In the genomic region with DNA sequence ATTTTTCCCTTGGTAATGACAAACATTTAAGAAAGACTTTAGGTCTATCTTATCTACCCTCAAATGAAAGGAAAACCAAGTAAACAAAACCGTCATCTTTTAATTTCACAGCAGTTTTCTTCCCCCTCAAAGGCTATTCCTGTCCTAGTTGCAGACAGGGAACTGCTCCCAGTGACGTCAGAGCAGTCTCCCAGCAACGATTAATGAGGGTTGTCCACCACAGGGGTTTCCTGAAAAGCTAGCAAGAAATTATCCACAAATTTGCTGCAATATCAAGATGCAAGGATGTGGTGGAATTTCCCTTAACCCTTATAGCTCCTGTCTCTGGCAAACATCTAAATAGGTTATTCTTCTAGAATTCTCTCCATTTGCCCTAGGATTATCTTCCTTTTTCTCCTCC, we compare ENCODE assay signal across 10 cellular contexts.
DNase-seq lines count a peak whose midpoint lies in the region; ATAC-seq and TF ChIP-seq lines count a peak whose summit lies in the region.
"Had no signal": no experiment of that assay in that cellular context is flagged by ENCODE, and none has a peak within 500 bp of the region (broad histone marks: within the 10 kb centered on the region; RNA-seq: fewer than 3 reads in every experiment).

No MANE protein-coding gene starts in this region.

- no peaks in the 10 kb centered on the region for H3K79me2 ChIP-seq in mesendoderm (ENCODE audit: control insufficient read depth, insufficient read depth, low read length)

- CTCF ChIA-PET in CD4-positive, alpha-beta T cell (lab: Charles Lee), result no interaction called here

- intact Hi-C loops in dendritic cell treated with granulocyte-macrophage colony-stimulating factor and Interleukin-4, amounts not matched to agents 40 ng/mL and 50 ng/mL, for 4 days (cut with micrococcal nuclease), result no loop called here
- intact Hi-C loops in CD4-positive, alpha-beta T cell (cut with DNase I, micrococcal nuclease), result no loop called here

- H3K9ac ChIP-seq in mesendoderm (ENCODE audit: low read length), result no peak overlapping the region

- H2BK5ac ChIP-seq in mesendoderm (ENCODE audit: low read length), result no peak overlapping the region

- no peak overlapping the region for H3K4ac ChIP-seq in mesendoderm (ENCODE audit: low read depth, low read length)

- H3K23ac ChIP-seq in mesendoderm (ENCODE audit: low read length), result no peak overlapping the region

- H2BK15ac ChIP-seq in mesendoderm (replicated peaks; ENCODE audit: low read depth), result no peak overlapping the region

- no peak overlapping the region for H2BK120ac ChIP-seq in mesendoderm (ENCODE audit: low read depth, low read length)

- POLR2A ChIA-PET in CD4-positive, alpha-beta T cell (lab: Charles Lee), result no interaction called here

- H4K5ac ChIP-seq in mesendoderm (ENCODE audit: low read length), result no peak overlapping the region

- H2AK5ac ChIP-seq in mesendoderm (ENCODE audit: low read length), result no peak overlapping the region

- WGBS in mesendoderm (ENCODE audit: extremely low coverage, insufficient coverage, low lambda C conversion rate), result no CpG with 5 or more reads among the region's 3 CpGs

- H3K4me1 ChIP-seq in mesendoderm (ENCODE audit: control insufficient read depth, low read depth, low read length), result no peaks in the 10 kb centered on the region

- in situ Hi-C loops in GM13976 (cut with MboI; ENCODE audit: low sequenced_read_pairs, unreplicated experiment), result no loop called here

- H3K9me3 Mint-ChIP-seq in activated naive CD8-positive, alpha-beta T cell (ENCODE audit: low read depth), result no peaks in the 10 kb centered on the region
- peaks cover 4% of the 10 kb centered on the region for H3K9me3 Mint-ChIP-seq in activated naive CD8-positive, alpha-beta T cell treated with anti-CD3 and anti-CD28 coated beads, Interleukin-2, amount 50 U/mL, for 24 hours
- H3K9me3 Mint-ChIP-seq in dendritic cell treated with granulocyte-macrophage colony-stimulating factor and Interleukin-4, amounts not matched to agents 40 ng/mL and 50 ng/mL, for 4 days, result no peaks in the 10 kb centered on the region
- no peaks in the 10 kb centered on the region for H3K9me3 Mint-ChIP-seq in CD4-positive, alpha-beta T cell

- no peak overlapping the region for H3K56ac ChIP-seq in mesendoderm (ENCODE audit: low read length)

- H3K4me2 ChIP-seq in mesendoderm (ENCODE audit: low read length), result no peak overlapping the region

- no peak for ATAC-seq in activated naive CD8-positive, alpha-beta T cell treated with anti-CD3 and anti-CD28 coated beads, Interleukin-2, amount 50 U/mL, for 24 hours
- no peak for ATAC-seq in CD4-positive, alpha-beta T cell (ENCODE audit: poor library complexity)
- ATAC-seq in HG03159 (IDR thresholded peaks at IDR 0.05; ENCODE audit: unreplicated experiment), result no peak

- TF ChIP-seq CTCF in GM13976 (IDR thresholded peaks at IDR 0.05; ENCODE audit: borderline replicate concordance, control extremely low read depth, extremely low read depth, insufficient read depth, missing control alignments), result no peak
- no peak for TF ChIP-seq CTCF in CD4-positive, alpha-beta T cell (IDR thresholded peaks at IDR 0.05)

- no peak overlapping the region for H3K4me3 Mint-ChIP-seq in activated naive CD8-positive, alpha-beta T cell
- H3K4me3 Mint-ChIP-seq in activated naive CD8-positive, alpha-beta T cell treated with anti-CD3 and anti-CD28 coated beads, Interleukin-2, amount 50 U/mL, for 24 hours, result no peak overlapping the region
- H3K4me3 Mint-ChIP-seq in dendritic cell treated with granulocyte-macrophage colony-stimulating factor and Interleukin-4, amounts not matched to agents 40 ng/mL and 50 ng/mL, for 4 days, result peak overlapping the region; percentile 56
- H3K4me3 Mint-ChIP-seq in CD4-positive, alpha-beta T cell, result no peak overlapping the region

- H3K36me3 ChIP-seq in mesendoderm (ENCODE audit: control insufficient read depth, insufficient read depth, low read length), result no peaks in the 10 kb centered on the region

- H3K27me3 Mint-ChIP-seq in activated naive CD8-positive, alpha-beta T cell, result no peaks in the 10 kb centered on the region
- no peaks in the 10 kb centered on the region for H3K27me3 Mint-ChIP-seq in activated naive CD8-positive, alpha-beta T cell treated with anti-CD3 and anti-CD28 coated beads, Interleukin-2, amount 50 U/mL, for 24 hours
- H3K27me3 Mint-ChIP-seq in dendritic cell treated with granulocyte-macrophage colony-stimulating factor and Interleukin-4, amounts not matched to agents 40 ng/mL and 50 ng/mL, for 4 days, result no peaks in the 10 kb centered on the region
- no peaks in the 10 kb centered on the region for H3K27me3 Mint-ChIP-seq in CD4-positive, alpha-beta T cell

- H3K27ac Mint-ChIP-seq in activated naive CD8-positive, alpha-beta T cell, result peak overlapping the region; percentile 28
- H3K27ac Mint-ChIP-seq in activated naive CD8-positive, alpha-beta T cell treated with anti-CD3 and anti-CD28 coated beads, Interleukin-2, amount 50 U/mL, for 24 hours, result no peak overlapping the region
- H3K27ac Mint-ChIP-seq in dendritic cell treated with granulocyte-macrophage colony-stimulating factor and Interleukin-4, amounts not matched to agents 40 ng/mL and 50 ng/mL, for 4 days, result peak overlapping the region; percentile 81
- H3K27ac Mint-ChIP-seq in CD4-positive, alpha-beta T cell, result no peak overlapping the region

- H3K27me3 ChIP-seq in mesendoderm (ENCODE audit: insufficient read depth, low read length, poor library complexity), result no peaks in the 10 kb centered on the region
- no peaks in the 10 kb centered on the region for H3K27me3 ChIP-seq in CD4-positive, alpha-beta T cell (ENCODE audit: control insufficient read depth, insufficient read depth, low read length)

- H3K4me3 ChIP-seq in mesendoderm (ENCODE audit: low read length), result no peak overlapping the region

- no peak overlapping the region for H3K18ac ChIP-seq in mesendoderm (ENCODE audit: low read length)

- no peak overlapping the region for H4K8ac ChIP-seq in mesendoderm (ENCODE audit: low read depth, low read length)

- peaks cover 12% of the 10 kb centered on the region for H3K36me3 Mint-ChIP-seq in activated naive CD8-positive, alpha-beta T cell
- H3K36me3 Mint-ChIP-seq in activated naive CD8-positive, alpha-beta T cell treated with anti-CD3 and anti-CD28 coated beads, Interleukin-2, amount 50 U/mL, for 24 hours (ENCODE audit: low read depth), result peaks cover 33% of the 10 kb centered on the region
- peaks cover 51% of the 10 kb centered on the region for H3K36me3 Mint-ChIP-seq in dendritic cell treated with granulocyte-macrophage colony-stimulating factor and Interleukin-4, amounts not matched to agents 40 ng/mL and 50 ng/mL, for 4 days (ENCODE audit: low read depth)
- peaks cover 60% of the 10 kb centered on the region for H3K36me3 Mint-ChIP-seq in CD4-positive, alpha-beta T cell (ENCODE audit: low read depth)

- DNase-seq in activated naive CD8-positive, alpha-beta T cell treated with anti-CD3 and anti-CD28 coated beads, Interleukin-2, amount 50 U/mL, for 24 hours, result no peak
- peak; percentile 25 for DNase-seq in mesendoderm
- DNase-seq in GM13976 (ENCODE audit: low spot score), result no peak
- no peak for DNase-seq in CD4-positive, alpha-beta T cell
- no peak for DNase-seq in RPMI8226
- DNase-seq: DMS153; stimulated activated CD8-positive, alpha-beta memory T cell treated with anti-CD3 and anti-CD28 coated beads, Interleukin-4, amount 100 ng/mL, for 48 hours had no signal

- no peak overlapping the region for H3K27ac ChIP-seq in mesendoderm (ENCODE audit: low read depth, low read length)
- H3K27ac ChIP-seq in CD4-positive, alpha-beta T cell (ENCODE audit: low read depth, low read length), result no peak overlapping the region

- H3K79me1 ChIP-seq in mesendoderm (ENCODE audit: low read length), result no peaks in the 10 kb centered on the region

- peaks cover 29% of the 10 kb centered on the region for H3K4me1 Mint-ChIP-seq in activated naive CD8-positive, alpha-beta T cell (ENCODE audit: low read depth)
- H3K4me1 Mint-ChIP-seq in activated naive CD8-positive, alpha-beta T cell treated with anti-CD3 and anti-CD28 coated beads, Interleukin-2, amount 50 U/mL, for 24 hours, result peaks cover 36% of the 10 kb centered on the region
- H3K4me1 Mint-ChIP-seq in dendritic cell treated with granulocyte-macrophage colony-stimulating factor and Interleukin-4, amounts not matched to agents 40 ng/mL and 50 ng/mL, for 4 days (ENCODE audit: low read depth), result peaks cover 23% of the 10 kb centered on the region
- peaks cover 14% of the 10 kb centered on the region for H3K4me1 Mint-ChIP-seq in CD4-positive, alpha-beta T cell (ENCODE audit: low read depth)

- no peaks in the 10 kb centered on the region for H3K9me3 ChIP-seq in CD4-positive, alpha-beta T cell (ENCODE audit: control insufficient read depth, low read length)

Comparison
In these comparisons a context has a peak if more than half of its experiments do, and no peak if none do; other contexts are left out.
1. H3K27ac Mint-ChIP-seq: peak in activated naive CD8-positive, alpha-beta T cell (single experiment) and dendritic cell treated with granulocyte-macrophage colony-stimulating factor and Interleukin-4, amounts not matched to agents 40 ng/mL and 50 ng/mL, for 4 days (single experiment); none in activated naive CD8-positive, alpha-beta T cell treated with anti-CD3 and anti-CD28 coated beads, Interleukin-2, amount 50 U/mL, for 24 hours (single experiment) and CD4-positive, alpha-beta T cell (single experiment).